In the genomic region with DNA sequence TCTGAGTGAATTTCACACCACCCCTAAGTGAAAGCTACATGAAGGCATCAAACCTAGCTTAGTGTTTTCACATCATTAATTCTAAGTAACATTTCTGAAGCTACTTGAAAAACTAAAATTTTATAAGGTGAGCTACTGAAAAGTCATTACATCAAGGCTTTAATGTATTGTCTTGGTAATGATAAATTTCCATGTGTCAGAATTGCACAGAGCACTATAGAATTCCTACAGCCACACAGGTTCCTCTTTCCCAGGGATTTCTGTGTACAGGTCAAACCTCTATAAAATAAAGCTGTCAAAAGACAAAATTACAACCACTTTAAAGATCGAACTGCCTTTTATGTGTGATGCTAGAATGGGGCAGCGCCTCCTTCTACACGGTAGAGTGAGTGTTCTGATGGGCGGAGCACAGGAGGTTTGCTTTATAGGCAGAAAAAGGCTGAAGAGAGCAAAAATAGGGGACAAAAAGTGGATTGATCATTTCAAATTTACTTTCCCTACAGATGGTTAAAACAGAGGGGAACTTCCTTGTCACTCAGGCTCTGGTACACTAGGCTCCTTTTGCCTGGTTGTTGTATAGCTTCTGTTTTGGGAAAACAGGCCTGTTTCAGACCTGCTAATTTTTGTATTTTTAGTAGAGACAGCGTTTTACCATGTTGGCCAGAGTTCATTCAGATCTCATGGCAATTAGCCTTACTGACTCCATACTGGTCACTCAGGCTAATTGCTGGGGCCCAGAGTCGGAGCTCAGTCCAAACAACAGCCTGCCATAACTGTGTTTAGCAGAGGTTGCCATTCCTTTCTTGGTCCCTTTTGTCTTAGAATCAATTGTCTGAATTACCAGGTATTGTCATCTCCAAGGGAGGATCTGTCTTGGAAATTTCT, we compare ENCODE assay signal across 24 cellular contexts.
DNase-seq lines count a peak whose midpoint lies in the region; ATAC-seq and TF ChIP-seq lines count a peak whose summit lies in the region.
"Had no signal": no experiment of that assay in that cellular context is flagged by ENCODE, and none has a peak within 500 bp of the region (broad histone marks: within the 10 kb centered on the region; RNA-seq: fewer than 3 reads in every experiment).

No MANE protein-coding gene starts in this region.

- H3K9me1 ChIP-seq in IMR-90 (ENCODE audit: insufficient read depth, low read length), result peaks cover 11% of the 10 kb centered on the region

- intact Hi-C loops in Caco-2 (cut with micrococcal nuclease; ENCODE audit: unreplicated experiment) (loop anchor here (1.0 kb wide), 5 partner anchors 17 to 394 kb away; no protein-coding TSS in a partner anchor), IMR-90 (cut with micrococcal nuclease) (loop anchor here (5.0 kb wide), 2 partner anchors 93 to 178 kb away; partner anchors contain the start of gene MYO10), cardiac septum (cut with DNase I) (no loop called here)
- intact Hi-C loops in CD4-positive, alpha-beta T cell (cut with DNase I, micrococcal nuclease), result no loop called here

- H3K27ac ChIP-seq in IMR-90 (ENCODE audit: insufficient read depth, low read length), result no peak overlapping the region
- H3K27ac ChIP-seq in ectodermal cell (ENCODE audit: insufficient read depth, low read depth, low read length, poor library complexity, severe bottlenecking), result peak overlapping the region; percentile 13
- no peak overlapping the region for H3K27ac ChIP-seq in CD4-positive, alpha-beta T cell (ENCODE audit: low read depth, low read length)

- peak overlapping the region; percentile 77 for H2BK20ac ChIP-seq in IMR-90 (ENCODE audit: low read depth, low read length)

- peak overlapping the region; percentile 71 for H2BK120ac ChIP-seq in IMR-90 (ENCODE audit: low read depth, low read length)

- H3K9me3 ChIP-seq in Caco-2, result no peaks in the 10 kb centered on the region
- no peaks in the 10 kb centered on the region for H3K9me3 ChIP-seq in IMR-90 (ENCODE audit: control insufficient read depth, insufficient read depth, low read length)
- H3K9me3 ChIP-seq in ectodermal cell (ENCODE audit: control insufficient read depth, low read length), result no peaks in the 10 kb centered on the region
- no peaks in the 10 kb centered on the region for H3K9me3 ChIP-seq in CD4-positive, alpha-beta T cell (ENCODE audit: control insufficient read depth, low read length)
- H3K9me3 ChIP-seq: pancreas, transverse colon had no signal

- H3K4me1 ChIP-seq in Caco-2, result peaks cover 44% of the 10 kb centered on the region
- H3K4me1 ChIP-seq in IMR-90 (ENCODE audit: control insufficient read depth, insufficient read depth, low read length), result peaks cover 10% of the 10 kb centered on the region
- H3K4me1 ChIP-seq in ectodermal cell (ENCODE audit: control insufficient read depth, insufficient read depth, low read length), result no peaks in the 10 kb centered on the region

- H3K27me3 ChIP-seq in Caco-2 (replicated peaks; ENCODE audit: control insufficient read depth, insufficient read depth, low read length), result no peaks in the 10 kb centered on the region
- H3K27me3 ChIP-seq in IMR-90 (ENCODE audit: control insufficient read depth, insufficient read depth, low read length), result no peaks in the 10 kb centered on the region
- no peaks in the 10 kb centered on the region for H3K27me3 ChIP-seq in ectodermal cell (ENCODE audit: control insufficient read depth, insufficient read depth, low read length, poor library complexity, severe bottlenecking)
- H3K27me3 ChIP-seq in CD4-positive, alpha-beta T cell (ENCODE audit: control insufficient read depth, insufficient read depth, low read length), result no peaks in the 10 kb centered on the region
- H3K27me3 ChIP-seq: pancreas, transverse colon had no signal

- no peak overlapping the region for H3K9ac ChIP-seq in IMR-90 (ENCODE audit: low read depth, low read length)

- H2BK5ac ChIP-seq in IMR-90 (ENCODE audit: low read depth, low read length, poor library complexity, severe bottlenecking), result peak overlapping the region; percentile 18

- in situ Hi-C loops in IMR-90 (cut with MboI; ENCODE audit: low sequenced_read_pairs), result no loop called here

- peak overlapping the region; percentile 63 for H3K4me3 Mint-ChIP-seq in Caco-2 (ENCODE audit: unreplicated experiment)
- peak overlapping the region; percentile 1 for H3K4me3 Mint-ChIP-seq in nephron progenitor cell
- no peak overlapping the region for H3K4me3 Mint-ChIP-seq in CD4-positive, alpha-beta T cell
- H3K4me3 Mint-ChIP-seq: activated CD8-positive, alpha-beta T cell treated with anti-CD3 and anti-CD28 coated beads for 36 hours; activated naive CD8-positive, alpha-beta T cell treated with anti-CD3 and anti-CD28 coated beads for 36 hours; natural killer cell; stimulated activated naive CD8-positive, alpha-beta T cell treated with anti-CD3 and anti-CD28 coated beads, Interleukin-15, amount 100 ng/mL, for 72 hours had no signal

- no peaks in the 10 kb centered on the region for H4K20me1 ChIP-seq in IMR-90 (ENCODE audit: insufficient read depth, low read length)

- TF ChIP-seq POLR2A in IMR-90 (IDR thresholded peaks at IDR 0.05; ENCODE audit: low read depth, low read length), result no peak

- no peak for ATAC-seq in IMR-90 (ENCODE audit: low read depth)
- ATAC-seq in CD4-positive, alpha-beta T cell (ENCODE audit: poor library complexity), result no peak
- ATAC-seq: activated CD8-positive, alpha-beta T cell treated with anti-CD3 and anti-CD28 coated beads for 36 hours; natural killer cell; stimulated activated naive CD8-positive, alpha-beta T cell treated with anti-CD3 and anti-CD28 coated beads, Interleukin-15, amount 100 ng/mL, for 72 hours had no signal

- H3K36me3 Mint-ChIP-seq in Caco-2 (ENCODE audit: insufficient read depth, unreplicated experiment) (no peaks in the 10 kb centered on the region), nephron progenitor cell (ENCODE audit: low read depth) (no peaks in the 10 kb centered on the region)
- H3K36me3 Mint-ChIP-seq in CD4-positive, alpha-beta T cell (ENCODE audit: low read depth), result no peaks in the 10 kb centered on the region
- H3K36me3 Mint-ChIP-seq: activated naive CD8-positive, alpha-beta T cell treated with anti-CD3 and anti-CD28 coated beads for 36 hours; natural killer cell had no signal

- H2BK15ac ChIP-seq in IMR-90 (ENCODE audit: low read depth, low read length), result peak overlapping the region; percentile 46; the same call in 2 of the 3 replicates

- no peak overlapping the region for H3K56ac ChIP-seq in IMR-90 (ENCODE audit: extremely low read depth, insufficient read depth, low read length)

- no peak for TF ChIP-seq CTCF in Caco-2 (IDR thresholded peaks at IDR 0.05; ENCODE audit: insufficient read depth in 1 of 2, low read depth in 1 of 2, low read length in 1 of 2, severe bottlenecking in 1 of 2, unreplicated experiment in 1 of 2)
- no peak for TF ChIP-seq CTCF in IMR-90 (conservative IDR thresholded peaks at IDR 0.05; ENCODE audit: low read depth, low read length)
- TF ChIP-seq CTCF in nephron progenitor cell (IDR thresholded peaks at IDR 0.05), result no peak
- no peak for TF ChIP-seq CTCF in CD4-positive, alpha-beta T cell (IDR thresholded peaks at IDR 0.05)

- 0 out of 2 replicates have a peak overlapping the region, but pooled peaks have one; percentile 29 for H3K23ac ChIP-seq in IMR-90 (ENCODE audit: low read depth, low read length)

- dilution Hi-C loops in IMR-90 (cut with HindIII; ENCODE audit: low sequenced_read_pairs, unreplicated experiment), result no loop called here

- H3K4me1 Mint-ChIP-seq in Caco-2 (ENCODE audit: low read depth, unreplicated experiment), result peaks cover 32% of the 10 kb centered on the region
- H3K4me1 Mint-ChIP-seq in nephron progenitor cell, result peaks cover 83% of the 10 kb centered on the region
- no peaks in the 10 kb centered on the region for H3K4me1 Mint-ChIP-seq in CD4-positive, alpha-beta T cell (ENCODE audit: low read depth)

- H3K27me3 Mint-ChIP-seq in Caco-2 (ENCODE audit: insufficient read depth, unreplicated experiment) (no peaks in the 10 kb centered on the region), nephron progenitor cell (ENCODE audit: low read depth, poor library complexity) (peaks cover 7% of the 10 kb centered on the region)
- no peaks in the 10 kb centered on the region for H3K27me3 Mint-ChIP-seq in CD4-positive, alpha-beta T cell

- H3K27ac Mint-ChIP-seq in Caco-2 (ENCODE audit: unreplicated experiment) (peak overlapping the region; percentile 64), nephron progenitor cell (peak overlapping the region; percentile 76)
- no peak overlapping the region for H3K27ac Mint-ChIP-seq in CD4-positive, alpha-beta T cell
- H3K27ac Mint-ChIP-seq: activated CD8-positive, alpha-beta T cell treated with anti-CD3 and anti-CD28 coated beads for 36 hours; activated naive CD8-positive, alpha-beta T cell treated with anti-CD3 and anti-CD28 coated beads for 36 hours; natural killer cell; stimulated activated naive CD8-positive, alpha-beta T cell treated with anti-CD3 and anti-CD28 coated beads, Interleukin-15, amount 100 ng/mL, for 72 hours had no signal

- H3K18ac ChIP-seq in IMR-90 (ENCODE audit: low read depth, low read length), result peak overlapping the region; percentile 46; the same call in 1 of the 2 replicates

- H4K8ac ChIP-seq in IMR-90 (ENCODE audit: low read depth in 2 of 2, low read length in 2 of 2), result peak overlapping the region; percentile 5 to 29; a peak in 2 of 4 replicates

- H4K91ac ChIP-seq in IMR-90 (ENCODE audit: insufficient read depth, low read depth, low read length), result peak overlapping the region; percentile 4

- peak overlapping the region; percentile 26; the same call in 1 of the 2 replicates for H3K14ac ChIP-seq in IMR-90 (replicated peaks; ENCODE audit: low read depth, low read length)

- H3K9me3 Mint-ChIP-seq in Caco-2 (ENCODE audit: unreplicated experiment) (no peaks in the 10 kb centered on the region), nephron progenitor cell (peaks cover 6% of the 10 kb centered on the region)
- no peaks in the 10 kb centered on the region for H3K9me3 Mint-ChIP-seq in CD4-positive, alpha-beta T cell
- H3K9me3 Mint-ChIP-seq: activated CD8-positive, alpha-beta T cell treated with anti-CD3 and anti-CD28 coated beads for 36 hours; activated naive CD8-positive, alpha-beta T cell treated with anti-CD3 and anti-CD28 coated beads for 36 hours; stimulated activated naive CD8-positive, alpha-beta T cell treated with anti-CD3 and anti-CD28 coated beads, Interleukin-15, amount 100 ng/mL, for 72 hours had no signal

- H2AK5ac ChIP-seq in IMR-90 (ENCODE audit: low read depth, low read length), result peak overlapping the region; percentile 53

- no peak for DNase-seq in Caco-2
- no peak for DNase-seq in IMR-90
- peak; percentile 35 for DNase-seq in nephron progenitor cell
- no peak for DNase-seq in foreskin melanocyte
- no peak for DNase-seq in NCI-H1092 (lab: John Stamatoyannopoulos, UW)
- no peak for DNase-seq in cardiac septum (ENCODE audit: low spot score)
- no peak for DNase-seq in CD4-positive, alpha-beta T cell
- DNase-seq: activated CD8-positive, alpha-beta T cell treated with anti-CD3 and anti-CD28 coated beads for 36 hours; activated effector memory CD4-positive, alpha-beta T cell treated with anti-CD3 and anti-CD28 coated beads, Interleukin-2, amount 50 U/mL, for 16 hours; activated naive CD8-positive, alpha-beta T cell treated with anti-CD3 and anti-CD28 coated beads for 36 hours; aorta; central memory CD4-positive, alpha-beta T cell; dermis blood vessel endothelial cell; DND-41; natural killer cell; NCI-H1048; NCI-H187 treated with DMSO at 0.1 percent for 48 hours; NCI-H774; pancreas; stimulated activated naive CD8-positive, alpha-beta T cell treated with anti-CD3 and anti-CD28 coated beads, Interleukin-15, amount 100 ng/mL, for 72 hours; T-helper 2 cell; transverse colon had no signal

- POLR2A ChIA-PET in Caco-2 (lab: Charles Lee), result interaction anchor here (1.0 kb wide), 1 partner anchor 179 kb away, joined by 3 read pairs; the partner anchor contains the start of gene MYO10
- POLR2A ChIA-PET in IMR-90 (lab: Charles Lee; ENCODE audit: unreplicated experiment), result no interaction called here
- POLR2A ChIA-PET in CD4-positive, alpha-beta T cell (lab: Charles Lee), result no interaction called here

- H2AFZ ChIP-seq in IMR-90 (replicated peaks; ENCODE audit: low read length, poor library complexity), result no peak overlapping the region

- CTCF ChIA-PET in Caco-2 (lab: Charles Lee), result interaction anchor here (2.2 kb wide), 1 partner anchor 18 kb away, joined by 18 read pairs; no protein-coding TSS in a partner anchor
- CTCF ChIA-PET in IMR-90 (lab: Yijun Ruan, JAX), result interaction anchor here (0.8 to 1.1 kb wide), 2 partner anchors 9 to 18 kb away, joined by 3 read pairs; no protein-coding TSS in a partner anchor
- CTCF ChIA-PET in CD4-positive, alpha-beta T cell (lab: Charles Lee), result no interaction called here

- no TSS peak for BruUV-seq in Caco-2 (replicated peaks; lab: Mats Ljungman, UMichigan)
- no TSS peak for BruUV-seq in IMR-90 (replicated peaks; lab: Mats Ljungman, UMichigan)

- no peak overlapping the region for H2AK9ac ChIP-seq in IMR-90 (replicated peaks; ENCODE audit: low read depth, low read length, poor library complexity)

- H3K4ac ChIP-seq in IMR-90 (ENCODE audit: low read depth, low read length), result peak overlapping the region; percentile 42

- peaks cover 9 to 19% of the 10 kb centered on the region in 2 experiments for H3K79me1 ChIP-seq in IMR-90 (ENCODE audit: low read depth in 1 of 2, low read length in 2 of 2)

- TF ChIP-seq RAD21 in IMR-90 (IDR thresholded peaks at IDR 0.05; ENCODE audit: low read length), result no peak

- H3K4me2 ChIP-seq in IMR-90 (ENCODE audit: low read depth, low read length), result no peak overlapping the region

- H4K5ac ChIP-seq in IMR-90 (ENCODE audit: low read depth, low read length), result no peak overlapping the region; the same call in none of the 2 replicates

- H3K36me3 ChIP-seq in Caco-2 (ENCODE audit: control insufficient read depth, insufficient read depth, low read length), result no peaks in the 10 kb centered on the region
- no peaks in the 10 kb centered on the region for H3K36me3 ChIP-seq in IMR-90 (ENCODE audit: control insufficient read depth, insufficient read depth, low read length)
- no peaks in the 10 kb centered on the region for H3K36me3 ChIP-seq in ectodermal cell (ENCODE audit: control insufficient read depth, insufficient read depth, low read length)
- H3K36me3 ChIP-seq: pancreas, transverse colon had no signal

- 100% methylated on average over 1 of the region's 6 CpGs; no CpG with 5 or more reads in 1 of the 2 experiments for WGBS in IMR-90 (ENCODE audit: extremely low coverage in 2 of 2, insufficient read length in 1 of 2), 2 experiments
- WGBS in ectodermal cell, 2 experiments, result 86 to 90% methylated on average over 6 of the region's 6 CpGs

- H3K4me3 ChIP-seq in Caco-2 (ENCODE audit: low read depth, low read length), result no peak overlapping the region
- H3K4me3 ChIP-seq in IMR-90 (ENCODE audit: insufficient read depth, low read depth, low read length), result no peak overlapping the region
- H3K4me3 ChIP-seq in ectodermal cell (ENCODE audit: insufficient read depth, low read depth, low read length), result no peak overlapping the region
- H3K4me3 ChIP-seq: pancreas, SK-N-MC, transverse colon had no signal

Comparison
In these comparisons a context has a peak if more than half of its experiments do, and no peak if none do; other contexts are left out.
1. intact Hi-C loops: an anchor here in Caco-2 (1.0 kb wide) and IMR-90 (5.0 kb wide); none called in cardiac septum and CD4-positive, alpha-beta T cell.